ENCODE assay signal across 1 cellular context in the genomic region with DNA sequence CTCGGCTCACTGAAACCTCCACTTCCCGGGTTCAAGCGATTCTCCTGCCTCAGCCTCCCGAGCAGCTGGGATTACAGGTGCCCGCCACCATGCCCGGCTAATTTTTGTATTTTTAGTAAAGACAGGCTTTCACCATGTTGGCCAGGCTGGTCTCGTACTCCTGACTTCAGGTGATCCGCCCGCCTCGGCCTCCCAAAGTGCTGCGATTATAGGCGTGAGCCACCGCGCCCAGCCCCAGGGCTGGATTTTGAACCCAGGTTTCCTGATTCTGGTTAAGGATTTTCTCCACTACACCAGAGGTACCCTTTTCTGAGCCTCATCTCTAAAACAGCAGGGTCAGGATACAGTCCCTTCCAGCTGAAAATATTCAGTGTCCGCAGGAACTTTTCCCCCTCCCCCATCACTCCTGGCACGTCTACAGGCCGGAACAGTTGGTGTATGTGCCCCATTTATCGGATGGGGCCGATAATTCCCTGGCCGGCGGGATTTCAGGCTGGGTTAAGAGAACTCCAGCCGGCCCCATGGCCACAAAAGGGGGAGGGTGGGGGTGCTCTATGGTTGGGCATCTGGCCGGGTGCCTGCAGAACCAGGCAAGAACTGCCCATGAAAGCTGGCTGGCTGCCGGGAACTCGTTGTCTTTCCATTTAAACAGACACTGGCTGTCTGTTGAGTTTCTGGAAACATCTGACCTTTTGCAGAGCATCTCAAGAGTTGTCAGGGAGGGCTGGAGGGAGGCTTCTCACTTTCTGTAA.
TF ChIP-seq lines count a peak whose summit lies in the region.

No MANE protein-coding gene starts in this region.

TF ChIP-seq in HepG2, 621 proteins besides CTCF, POLR2A, EP300 and RAD21:
- TF ChIP-seq ZNF615 (CRISPR knock-in tag; IDR thresholded peaks at IDR 0.05; ENCODE audit: borderline replicate concordance) (no peak), ZBTB38 (CRISPR knock-in tag; IDR thresholded peaks at IDR 0.05) (peak; percentile 51; the same call in 1 of the 2 replicates), FOXK2 (IDR thresholded peaks at IDR 0.05) (no peak), ZNF891 (CRISPR knock-in tag; IDR thresholded peaks at IDR 0.05) (no peak), SRY (CRISPR knock-in tag; IDR thresholded peaks at IDR 0.05) (no peak), U2AF2 (IDR thresholded peaks at IDR 0.05; ENCODE audit: low read depth, low read length) (no peak), ZNF468 (CRISPR knock-in tag; IDR thresholded peaks at IDR 0.05) (no peak), ZNF281 (CRISPR knock-in tag; IDR thresholded peaks at IDR 0.05; ENCODE audit: borderline replicate concordance) (peak; percentile 41; the same call in 1 of the 2 replicates), HNRNPL (IDR thresholded peaks at IDR 0.05; ENCODE audit: low read depth, low read length) (0 out of 2 replicates have a peak, but pooled peaks have one; percentile 38), ARHGAP35 (CRISPR knock-in tag; IDR thresholded peaks at IDR 0.05; ENCODE audit: borderline replicate concordance) (no peak), ZNF788 (CRISPR knock-in tag; IDR thresholded peaks at IDR 0.05; ENCODE audit: borderline replicate concordance) (no peak), TSC22D2 (CRISPR knock-in tag; IDR thresholded peaks at IDR 0.05; ENCODE audit: borderline replicate concordance) (no peak)
- TF ChIP-seq, protein P1, sequence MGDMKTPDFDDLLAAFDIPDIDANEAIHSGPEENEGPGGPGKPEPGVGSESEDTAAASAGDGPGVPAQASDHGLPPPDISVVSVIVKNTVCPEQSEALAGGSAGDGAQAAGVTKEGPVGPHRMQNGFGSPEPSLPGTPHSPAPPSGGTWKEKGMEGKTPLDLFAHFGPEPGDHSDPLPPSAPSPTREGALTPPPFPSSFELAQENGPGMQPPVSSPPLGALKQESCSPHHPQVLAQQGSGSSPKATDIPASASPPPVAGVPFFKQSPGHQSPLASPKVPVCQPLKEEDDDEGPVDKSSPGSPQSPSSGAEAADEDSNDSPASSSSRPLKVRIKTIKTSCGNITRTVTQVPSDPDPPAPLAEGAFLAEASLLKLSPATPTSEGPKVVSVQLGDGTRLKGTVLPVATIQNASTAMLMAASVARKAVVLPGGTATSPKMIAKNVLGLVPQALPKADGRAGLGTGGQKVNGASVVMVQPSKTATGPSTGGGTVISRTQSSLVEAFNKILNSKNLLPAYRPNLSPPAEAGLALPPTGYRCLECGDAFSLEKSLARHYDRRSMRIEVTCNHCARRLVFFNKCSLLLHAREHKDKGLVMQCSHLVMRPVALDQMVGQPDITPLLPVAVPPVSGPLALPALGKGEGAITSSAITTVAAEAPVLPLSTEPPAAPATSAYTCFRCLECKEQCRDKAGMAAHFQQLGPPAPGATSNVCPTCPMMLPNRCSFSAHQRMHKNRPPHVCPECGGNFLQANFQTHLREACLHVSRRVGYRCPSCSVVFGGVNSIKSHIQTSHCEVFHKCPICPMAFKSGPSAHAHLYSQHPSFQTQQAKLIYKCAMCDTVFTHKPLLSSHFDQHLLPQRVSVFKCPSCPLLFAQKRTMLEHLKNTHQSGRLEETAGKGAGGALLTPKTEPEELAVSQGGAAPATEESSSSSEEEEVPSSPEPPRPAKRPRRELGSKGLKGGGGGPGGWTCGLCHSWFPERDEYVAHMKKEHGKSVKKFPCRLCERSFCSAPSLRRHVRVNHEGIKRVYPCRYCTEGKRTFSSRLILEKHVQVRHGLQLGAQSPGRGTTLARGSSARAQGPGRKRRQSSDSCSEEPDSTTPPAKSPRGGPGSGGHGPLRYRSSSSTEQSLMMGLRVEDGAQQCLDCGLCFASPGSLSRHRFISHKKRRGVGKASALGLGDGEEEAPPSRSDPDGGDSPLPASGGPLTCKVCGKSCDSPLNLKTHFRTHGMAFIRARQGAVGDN (CRISPR knock-in tag; IDR thresholded peaks at IDR 0.05) = peak; percentile 39
- TF ChIP-seq, protein P2, sequence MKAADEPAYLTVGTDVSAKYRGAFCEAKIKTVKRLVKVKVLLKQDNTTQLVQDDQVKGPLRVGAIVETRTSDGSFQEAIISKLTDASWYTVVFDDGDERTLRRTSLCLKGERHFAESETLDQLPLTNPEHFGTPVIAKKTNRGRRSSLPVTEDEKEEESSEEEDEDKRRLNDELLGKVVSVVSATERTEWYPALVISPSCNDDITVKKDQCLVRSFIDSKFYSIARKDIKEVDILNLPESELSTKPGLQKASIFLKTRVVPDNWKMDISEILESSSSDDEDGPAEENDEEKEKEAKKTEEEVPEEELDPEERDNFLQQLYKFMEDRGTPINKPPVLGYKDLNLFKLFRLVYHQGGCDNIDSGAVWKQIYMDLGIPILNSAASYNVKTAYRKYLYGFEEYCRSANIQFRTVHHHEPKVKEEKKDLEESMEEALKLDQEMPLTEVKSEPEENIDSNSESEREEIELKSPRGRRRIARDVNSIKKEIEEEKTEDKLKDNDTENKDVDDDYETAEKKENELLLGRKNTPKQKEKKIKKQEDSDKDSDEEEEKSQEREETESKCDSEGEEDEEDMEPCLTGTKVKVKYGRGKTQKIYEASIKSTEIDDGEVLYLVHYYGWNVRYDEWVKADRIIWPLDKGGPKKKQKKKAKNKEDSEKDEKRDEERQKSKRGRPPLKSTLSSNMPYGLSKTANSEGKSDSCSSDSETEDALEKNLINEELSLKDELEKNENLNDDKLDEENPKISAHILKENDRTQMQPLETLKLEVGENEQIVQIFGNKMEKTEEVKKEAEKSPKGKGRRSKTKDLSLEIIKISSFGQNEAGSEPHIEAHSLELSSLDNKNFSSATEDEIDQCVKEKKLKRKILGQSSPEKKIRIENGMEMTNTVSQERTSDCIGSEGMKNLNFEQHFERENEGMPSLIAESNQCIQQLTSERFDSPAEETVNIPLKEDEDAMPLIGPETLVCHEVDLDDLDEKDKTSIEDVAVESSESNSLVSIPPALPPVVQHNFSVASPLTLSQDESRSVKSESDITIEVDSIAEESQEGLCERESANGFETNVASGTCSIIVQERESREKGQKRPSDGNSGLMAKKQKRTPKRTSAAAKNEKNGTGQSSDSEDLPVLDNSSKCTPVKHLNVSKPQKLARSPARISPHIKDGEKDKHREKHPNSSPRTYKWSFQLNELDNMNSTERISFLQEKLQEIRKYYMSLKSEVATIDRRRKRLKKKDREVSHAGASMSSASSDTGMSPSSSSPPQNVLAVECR (CRISPR knock-in tag; IDR thresholded peaks at IDR 0.05; ENCODE audit: borderline replicate concordance) = no peak
TF ChIP-seq in HepG2: peak in this region for 4.
